Comparison of ENCODE assay signal across 29 cellular contexts in genomic region chr2:129492528-129492927, GRCh38.
"Had no signal": no experiment of that assay in that cellular context is flagged by ENCODE, and none has a peak within 500 bp of the region (broad histone marks: within the 10 kb centered on the region; RNA-seq: fewer than 3 reads in every experiment).

No MANE protein-coding gene starts in this region.

- H3K9me3 Mint-ChIP-seq: activated CD4-positive, alpha-beta memory T cell treated with anti-CD3 and anti-CD28 coated beads for 36 hours; activated CD4-positive, alpha-beta T cell treated with anti-CD3 and anti-CD28 coated beads, Interleukin-2, amount 10 ng/mL, durations not matched to agents 24 days and 14 days; activated naive CD8-positive, alpha-beta T cell treated with anti-CD3 and anti-CD28 coated beads, Interleukin-2, amount 10 ng/mL, durations not matched to agents 7 days and 5 days; activated T-cell treated with anti-CD3 and anti-CD28 coated beads, Interleukin-2, amount 50 U/mL, for 24 hours had no signal

- H3K4me3 Mint-ChIP-seq: activated CD4-positive, alpha-beta memory T cell treated with anti-CD3 and anti-CD28 coated beads for 36 hours; activated CD4-positive, alpha-beta T cell treated with anti-CD3 and anti-CD28 coated beads for 36 hours; activated CD4-positive, alpha-beta T cell treated with anti-CD3 and anti-CD28 coated beads, Interleukin-2, amount 10 ng/mL, durations not matched to agents 24 days and 14 days; activated CD8-positive, alpha-beta T cell treated with anti-CD3 and anti-CD28 coated beads, Interleukin-2, amount 10 ng/mL, durations not matched to agents 7 days and 5 days; activated naive CD4-positive, alpha-beta T cell treated with anti-CD3 and anti-CD28 coated beads, Interleukin-2, amount 10 ng/mL, durations not matched to agents 7 days and 5 days; activated naive CD8-positive, alpha-beta T cell treated with anti-CD3 and anti-CD28 coated beads, Interleukin-2, amount 10 ng/mL, durations not matched to agents 7 days and 5 days; activated T-cell treated with anti-CD3 and anti-CD28 coated beads, Interleukin-2, amount 50 U/mL, for 24 hours; activated T-cell treated with anti-CD3 and anti-CD28 coated beads, Interleukin-2, amount 50 U/mL, for 72 hours; brain had no signal

- H3K27ac Mint-ChIP-seq: activated CD4-positive, alpha-beta memory T cell treated with anti-CD3 and anti-CD28 coated beads for 36 hours; activated CD4-positive, alpha-beta T cell treated with anti-CD3 and anti-CD28 coated beads for 36 hours; activated CD4-positive, alpha-beta T cell treated with anti-CD3 and anti-CD28 coated beads, Interleukin-2, amount 10 ng/mL, durations not matched to agents 24 days and 14 days; activated CD8-positive, alpha-beta T cell treated with anti-CD3 and anti-CD28 coated beads, Interleukin-2, amount 10 ng/mL, durations not matched to agents 7 days and 5 days; activated naive CD4-positive, alpha-beta T cell treated with anti-CD3 and anti-CD28 coated beads, Interleukin-2, amount 10 ng/mL, durations not matched to agents 7 days and 5 days; activated naive CD4-positive, alpha-beta T cell treated with anti-CD3 and anti-CD28 coated beads, Interleukin-2, amount 50 U/mL, for 72 hours; activated naive CD8-positive, alpha-beta T cell treated with anti-CD3 and anti-CD28 coated beads, Interleukin-2, amount 10 ng/mL, durations not matched to agents 7 days and 5 days; activated T-cell treated with anti-CD3 and anti-CD28 coated beads, Interleukin-2, amount 50 U/mL, for 24 hours; activated T-cell treated with anti-CD3 and anti-CD28 coated beads, Interleukin-2, amount 50 U/mL, for 72 hours; brain had no signal

- H3K4me1 ChIP-seq: ascending aorta, breast epithelium, colonic mucosa, esophagus squamous epithelium, gastroesophageal sphincter, heart right ventricle had no signal

- H3K27me3 Mint-ChIP-seq: activated CD4-positive, alpha-beta memory T cell treated with anti-CD3 and anti-CD28 coated beads for 36 hours; activated CD4-positive, alpha-beta T cell treated with anti-CD3 and anti-CD28 coated beads, Interleukin-2, amount 10 ng/mL, durations not matched to agents 24 days and 14 days; activated naive CD4-positive, alpha-beta T cell treated with anti-CD3 and anti-CD28 coated beads, Interleukin-2, amount 10 ng/mL, durations not matched to agents 7 days and 5 days had no signal

- H3K36me3 Mint-ChIP-seq: activated CD4-positive, alpha-beta memory T cell treated with anti-CD3 and anti-CD28 coated beads for 36 hours; activated naive CD4-positive, alpha-beta T cell treated with anti-CD3 and anti-CD28 coated beads, Interleukin-2, amount 10 ng/mL, durations not matched to agents 7 days and 5 days; activated naive CD4-positive, alpha-beta T cell treated with anti-CD3 and anti-CD28 coated beads, Interleukin-2, amount 50 U/mL, for 72 hours; activated naive CD8-positive, alpha-beta T cell treated with anti-CD3 and anti-CD28 coated beads, Interleukin-2, amount 10 ng/mL, durations not matched to agents 7 days and 5 days; brain had no signal

- H3K4me3 ChIP-seq: ascending aorta, breast epithelium, cardiac muscle cell, colonic mucosa, esophagus squamous epithelium, gastroesophageal sphincter, heart right ventricle had no signal

- H3K4me1 Mint-ChIP-seq: activated CD4-positive, alpha-beta T cell treated with anti-CD3 and anti-CD28 coated beads for 36 hours; activated CD4-positive, alpha-beta T cell treated with anti-CD3 and anti-CD28 coated beads, Interleukin-2, amount 10 ng/mL, durations not matched to agents 24 days and 14 days; activated naive CD4-positive, alpha-beta T cell treated with anti-CD3 and anti-CD28 coated beads, Interleukin-2, amount 10 ng/mL, durations not matched to agents 7 days and 5 days; activated naive CD8-positive, alpha-beta T cell treated with anti-CD3 and anti-CD28 coated beads, Interleukin-2, amount 10 ng/mL, durations not matched to agents 7 days and 5 days had no signal

- ATAC-seq: activated CD4-positive, alpha-beta T cell treated with anti-CD3 and anti-CD28 coated beads for 36 hours; activated CD8-positive, alpha-beta T cell treated with anti-CD3 and anti-CD28 coated beads, Interleukin-2, amount 10 ng/mL, durations not matched to agents 7 days and 5 days; activated naive CD4-positive, alpha-beta T cell treated with anti-CD3 and anti-CD28 coated beads, Interleukin-2, amount 50 U/mL, for 72 hours; activated T-cell treated with anti-CD3 and anti-CD28 coated beads, Interleukin-2, amount 50 U/mL, for 72 hours; gastroesophageal sphincter; heart right ventricle had no signal

- H3K9me3 ChIP-seq: ascending aorta, breast epithelium, colonic mucosa, esophagus squamous epithelium, gastroesophageal sphincter, heart right ventricle had no signal

- H3K27me3 ChIP-seq: ascending aorta, breast epithelium, cardiac muscle cell, colonic mucosa had no signal

- H3K27ac ChIP-seq: ascending aorta, breast epithelium, cardiac muscle cell, colonic mucosa, epithelial cell of prostate, esophagus squamous epithelium, gastroesophageal sphincter, heart right ventricle had no signal

- DNase-seq: activated CD4-positive, alpha-beta memory T cell treated with anti-CD3 and anti-CD28 coated beads for 36 hours; activated CD4-positive, alpha-beta T cell treated with anti-CD3 and anti-CD28 coated beads for 36 hours; activated CD4-positive, alpha-beta T cell treated with anti-CD3 and anti-CD28 coated beads, Interleukin-2, amount 10 ng/mL, durations not matched to agents 24 days and 14 days; activated CD4-positive, CD25-positive, alpha-beta regulatory T cell; activated CD4-positive, CD25-positive, alpha-beta regulatory T cell treated with anti-CD3 and anti-CD28 coated beads, Interleukin-2, amount 50 U/mL, for 72 hours; activated CD8-positive, alpha-beta memory T cell treated with anti-CD3 and anti-CD28 coated beads, Interleukin-2, amount 50 U/mL, for 48 hours; activated CD8-positive, alpha-beta T cell treated with anti-CD3 and anti-CD28 coated beads, Interleukin-2, amount 10 ng/mL, durations not matched to agents 7 days and 5 days; activated gamma-delta T cell; activated naive CD4-positive, alpha-beta T cell; activated naive CD4-positive, alpha-beta T cell treated with anti-CD3 and anti-CD28 coated beads, Interleukin-2, amount 10 ng/mL, durations not matched to agents 7 days and 5 days; activated naive CD8-positive, alpha-beta T cell treated with anti-CD3 and anti-CD28 coated beads, Interleukin-2, amount 10 ng/mL, durations not matched to agents 7 days and 5 days; activated T-cell treated with anti-CD3 and anti-CD28 coated beads for 4 hours; activated T-cell treated with anti-CD3 and anti-CD28 coated beads, Interleukin-2, amount 50 U/mL, for 24 hours; activated T-cell treated with anti-CD3 and anti-CD28 coated beads, Interleukin-2, amount 50 U/mL, for 72 hours; central memory CD4-positive, alpha-beta T cell; cerebellar nuclear complex; colonic mucosa; effector CD8-positive, alpha-beta T cell; esophagus squamous epithelium; foreskin melanocyte; heart right ventricle; T-helper 2 cell had no signal

- H3K36me3 ChIP-seq: ascending aorta, breast epithelium, cardiac muscle cell, colonic mucosa, esophagus squamous epithelium, gastroesophageal sphincter, heart right ventricle had no signal
